ENCODE assay signal across 8 cellular contexts in genomic region chr4:148441986-148442829, GRCh38. TPM values are rescaled to one million over a fixed set of nuclear protein-coding genes. Genes with fewer than 3 reads are reported as not detected.
A peak's percentile ranks its signal among the peaks of the same experiment; 100 is the strongest.
DNase-seq lines count a peak whose midpoint lies in the region; ATAC-seq, FAIRE-seq and TF ChIP-seq lines count a peak whose summit lies in the region.

Gene NR3C2 (minus strand): TSS chr4:148442414.

- H3K27me3 Mint-ChIP-seq in Calu3 (ENCODE audit: unreplicated experiment) (no peaks in the 10 kb centered on the region), mesothelial cell of epicardium (ENCODE audit: low read depth) (peaks cover 83% of the 10 kb centered on the region)

- H3K36me3 Mint-ChIP-seq in Calu3 (ENCODE audit: insufficient read depth, unreplicated experiment) (peaks cover 54% of the 10 kb centered on the region), mesothelial cell of epicardium (no peaks in the 10 kb centered on the region)

- H3F3A ChIP-seq in OCI-LY1 (ENCODE audit: insufficient read depth, low read length): no peaks in the 10 kb centered on the region

- POLR2A ChIA-PET in endothelial cell of umbilical vein (lab: Charles Lee): interaction anchor here (0.6 to 1.2 kb wide), 7 partner anchors 66 to 513 kb away, joined by 3 to 4 read pairs (median 3); no protein-coding TSS in a partner anchor

- no peaks in the 10 kb centered on the region for H3K9me3 Mint-ChIP-seq in Calu3 (ENCODE audit: low read depth, unreplicated experiment)
- no peaks in the 10 kb centered on the region for H3K9me3 Mint-ChIP-seq in mesothelial cell of epicardium

- no peaks in the 10 kb centered on the region for H3K9me2 ChIP-seq in OCI-LY1 (ENCODE audit: low read depth, low read length)

- H3K4me1 Mint-ChIP-seq in Calu3 (ENCODE audit: low read depth, unreplicated experiment) (peaks cover 18% of the 10 kb centered on the region), mesothelial cell of epicardium (peaks cover 22% of the 10 kb centered on the region)

- H3K27ac Mint-ChIP-seq in Calu3 (ENCODE audit: unreplicated experiment): peak within 1 kb of the TSS; percentile 70
- peak within 1 kb of the TSS; percentile 25 for H3K27ac Mint-ChIP-seq in mesothelial cell of epicardium

- H3K4me2 ChIP-seq in OCI-LY1 (ENCODE audit: low read length) (peak within 1 kb of the TSS; percentile 85), endothelial cell of umbilical vein (ENCODE audit: insufficient read depth, low read length) (peak within 1 kb of the TSS; percentile 100)

- peak; percentile 96 for FAIRE-seq in endothelial cell of umbilical vein (lab: Jason Lieb, UNC)

- H3K9me3 ChIP-seq in OCI-LY1 (ENCODE audit: low read length) (no peaks in the 10 kb centered on the region), endothelial cell of umbilical vein (replicated peaks; ENCODE audit: control insufficient read depth, insufficient read depth, low read length) (no peaks in the 10 kb centered on the region)

- peaks cover 22% of the 10 kb centered on the region for H3K4me1 ChIP-seq in OCI-LY1 (ENCODE audit: insufficient read depth, low read length, severe bottlenecking)
- peaks cover 23% of the 10 kb centered on the region for H3K4me1 ChIP-seq in endothelial cell of umbilical vein (ENCODE audit: control insufficient read depth, extremely low read depth, insufficient read depth, low read length)

- H3K36me3 ChIP-seq in OCI-LY1 (ENCODE audit: insufficient read depth, low read length): no peaks in the 10 kb centered on the region
- H3K36me3 ChIP-seq in endothelial cell of umbilical vein (ENCODE audit: control insufficient read depth in 2 of 2, extremely low read depth in 1 of 2, insufficient read depth in 2 of 2, low read length in 2 of 2): no peaks in the 10 kb centered on the region

- no peaks in the 10 kb centered on the region for H3K9me1 ChIP-seq in endothelial cell of umbilical vein (replicated peaks; ENCODE audit: control insufficient read depth, extremely low read depth, insufficient read depth, low read length)

- H3K79me2 ChIP-seq in OCI-LY1 (ENCODE audit: insufficient read depth, low read length) (peaks cover 10% of the 10 kb centered on the region), endothelial cell of umbilical vein (ENCODE audit: control insufficient read depth, insufficient read depth, low read length) (peaks cover 14% of the 10 kb centered on the region)

- TF ChIP-seq CTCF in Calu3 (IDR thresholded peaks at IDR 0.05; ENCODE audit: unreplicated experiment) (no peak), OCI-LY1 (IDR thresholded peaks at IDR 0.05; ENCODE audit: low read length) (no peak), endothelial cell of umbilical vein (IDR thresholded peaks at IDR 0.05; ENCODE audit: extremely low read depth in 1 of 2, insufficient read depth in 1 of 2, low read depth in 1 of 2, low read length in 2 of 2) (no peak), mesothelial cell of epicardium (IDR thresholded peaks at IDR 0.05; ENCODE audit: unreplicated experiment) (no peak)

- peak within 1 kb of the TSS; percentile 40 for H3K27ac ChIP-seq in OCI-LY1 (ENCODE audit: low read depth, low read length, poor library complexity, severe bottlenecking)
- H3K27ac ChIP-seq in endothelial cell of umbilical vein (ENCODE audit: insufficient read depth, low read depth, low read length): peak within 1 kb of the TSS; percentile 63

- H3K27me3 ChIP-seq in OCI-LY1 (ENCODE audit: insufficient read depth, low read length) (no peaks in the 10 kb centered on the region), endothelial cell of umbilical vein (ENCODE audit: control insufficient read depth in 2 of 2, insufficient read depth in 2 of 2, low read length in 2 of 2) (no peaks in the 10 kb centered on the region)

- H2AFZ ChIP-seq in OCI-LY1 (ENCODE audit: low read length): no peak within 1 kb of the TSS
- peak within 1 kb of the TSS; percentile 97 for H2AFZ ChIP-seq in endothelial cell of umbilical vein (ENCODE audit: low read depth, low read length)

- no TSS peak for BruUV-seq in Calu3 (replicated peaks; lab: Mats Ljungman, UMichigan)
- no TSS peak for BruUV-seq in endothelial cell of umbilical vein (replicated peaks; lab: Mats Ljungman, UMichigan)

- DNase-seq in Calu3 (peak; percentile 93), HUDEP-2 (lab: John Stamatoyannopoulos, UW; ENCODE audit: unreplicated experiment in 76 of 76) (peak in 75 of 76 experiments; percentile 30 to 96 (median 91)), activated T-cell treated with anti-CD3 and anti-CD28 coated beads for 24 hours (ENCODE audit: low read depth) (peak; percentile 94), endothelial cell of umbilical vein (ENCODE audit: low read depth, low spot score) (peak; percentile 99), mesothelial cell of epicardium (ENCODE audit: low spot score in 2 of 2, unreplicated experiment in 2 of 2) (peak; percentile 94)
- peak; percentile 91 to 96 for DNase-seq in stimulated activated CD8-positive, alpha-beta memory T cell treated with anti-CD3 and anti-CD28 coated beads, Interleukin-15, amount 100 ng/mL, for 4 hours (ENCODE audit: low read depth in 2 of 2)

- H4K20me1 ChIP-seq in OCI-LY1 (ENCODE audit: insufficient read depth, low read length): no peaks in the 10 kb centered on the region
- H4K20me1 ChIP-seq in endothelial cell of umbilical vein (replicated peaks; ENCODE audit: control insufficient read depth, extremely low read depth, insufficient read depth, low read length): no peaks in the 10 kb centered on the region

- H3K4me3 Mint-ChIP-seq in Calu3 (ENCODE audit: low read depth, unreplicated experiment) (peak within 1 kb of the TSS; percentile 96), mesothelial cell of epicardium (peak within 1 kb of the TSS; percentile 97)

- intact Hi-C loops in Calu3 (cut with micrococcal nuclease; ENCODE audit: unreplicated experiment) (loop anchor here (2.0 to 10.0 kb wide), 5 partner anchors 160 to 823 kb away; no protein-coding TSS in a partner anchor), endothelial cell of umbilical vein (cut with micrococcal nuclease) (loop anchor here (1.0 to 10.0 kb wide), 15 partner anchors 66 to 827 kb away; partner anchors contain the start of gene TMEM184C)

- H3K9ac ChIP-seq in OCI-LY1 (ENCODE audit: low read length): peak within 1 kb of the TSS; percentile 72
- H3K9ac ChIP-seq in endothelial cell of umbilical vein (replicated peaks; ENCODE audit: extremely low read depth, insufficient read depth, low read length): peak within 1 kb of the TSS; percentile 87

- dilution Hi-C loops in endothelial cell of umbilical vein (cut with MboI; ENCODE audit: extremely low pct_ligation_motif_present, low sequenced_read_pairs): no loop called here

- peak; percentile 98 for TF ChIP-seq POLR2A in endothelial cell of umbilical vein (IDR thresholded peaks at IDR 0.05; ENCODE audit: low read depth, low read length)

- CTCF ChIA-PET in Calu3 (lab: Charles Lee): interaction anchor here (0.6 kb wide), 1 partner anchor 388 kb away, joined by 3 read pairs; no protein-coding TSS in a partner anchor
- CTCF ChIA-PET in endothelial cell of umbilical vein (lab: Charles Lee): interaction anchor here (1.1 to 2.5 kb wide), 12 partner anchors 9 to 822 kb away, joined by 3 to 24 read pairs (median 4); no protein-coding TSS in a partner anchor

- H3K4me3 ChIP-seq in OCI-LY1 (ENCODE audit: low read depth, low read length, poor library complexity, severe bottlenecking) (peak within 1 kb of the TSS; percentile 64), endothelial cell of umbilical vein (replicated peaks in 1 of 3; ENCODE audit: insufficient read depth in 1 of 3, low read depth in 1 of 3, low read length in 3 of 3) (peak within 1 kb of the TSS; percentile 88 to 98 (median 94))

- peak; percentile 95 for ATAC-seq in GM21390 (IDR thresholded peaks at IDR 0.05; ENCODE audit: unreplicated experiment)

TF ChIP-seq in endothelial cell of umbilical vein, 7 proteins besides CTCF, POLR2A, EP300 and RAD21:
- TF ChIP-seq FOS (IDR thresholded peaks at IDR 0.05; ENCODE audit: borderline replicate concordance, insufficient read depth, low read length) (no peak), MAX (IDR thresholded peaks at IDR 0.05; ENCODE audit: insufficient read depth, insufficient read length) (peak; percentile 81), JUN (IDR thresholded peaks at IDR 0.05; ENCODE audit: borderline replicate concordance, insufficient read depth, insufficient read length, low read depth) (no peak), MYC (IDR thresholded peaks at IDR 0.05; ENCODE audit: low read depth, low read length) (no peak), EZH2 (IDR thresholded peaks at IDR 0.05; ENCODE audit: borderline replicate concordance, low read depth, low read length, severe bottlenecking) (no peak), POLR2AphosphoS5 (IDR thresholded peaks at IDR 0.05; ENCODE audit: insufficient read depth, low read depth, low read length) (peak; percentile 95), GATA2 (IDR thresholded peaks at IDR 0.05; ENCODE audit: insufficient read depth, insufficient read length, low read depth, low read length) (no peak)

RNA-seq across cellular contexts. Expression of gene NR3C2, which starts in this region (rescaled TPM):
- 14.2 and 14.5 TPM in 2 replicates for total RNA-seq in Calu3 (2022)
- 15.9 and 16.4 TPM in 2 replicates for total RNA-seq in endothelial cell of umbilical vein
- 4.5 and 4.8 TPM in 2 replicates for polyA plus RNA-seq in endothelial cell of umbilical vein
- 6.5 and 6.6 TPM in 2 replicates for polyA plus RNA-seq in endothelial cell of umbilical vein (2011; cell fraction: cytosol; rRNA removed)
- polyA plus RNA-seq in endothelial cell of umbilical vein (2011; cell fraction: nucleus; rRNA removed): 11.7 and 11.8 TPM in 2 replicates
- 4.0 and 6.2 TPM in 2 replicates for polyA plus RNA-seq in endothelial cell of umbilical vein (2012)
- polyA minus RNA-seq in endothelial cell of umbilical vein: 29.7 and 29.8 TPM in 2 replicates
- polyA minus RNA-seq in endothelial cell of umbilical vein (2011; cell fraction: cytosol; rRNA and poly(A)+ RNA removed): not detected
- 66.3 and 86.1 TPM in 2 replicates for polyA minus RNA-seq in endothelial cell of umbilical vein (2011; cell fraction: nucleus; rRNA and poly(A)+ RNA removed)
- 4.0 to 5.3 TPM (median 5.2 TPM) in 3 replicates for total RNA-seq in mesothelial cell of epicardium

Comparison
In these comparisons a context has a peak if more than half of its experiments do, and no peak if none do; other contexts are left out.
1. Peak in every context shown above with its lines: DNase-seq, ATAC-seq, H3K4me3 ChIP-seq and H3K27ac ChIP-seq.